In the genomic region with DNA sequence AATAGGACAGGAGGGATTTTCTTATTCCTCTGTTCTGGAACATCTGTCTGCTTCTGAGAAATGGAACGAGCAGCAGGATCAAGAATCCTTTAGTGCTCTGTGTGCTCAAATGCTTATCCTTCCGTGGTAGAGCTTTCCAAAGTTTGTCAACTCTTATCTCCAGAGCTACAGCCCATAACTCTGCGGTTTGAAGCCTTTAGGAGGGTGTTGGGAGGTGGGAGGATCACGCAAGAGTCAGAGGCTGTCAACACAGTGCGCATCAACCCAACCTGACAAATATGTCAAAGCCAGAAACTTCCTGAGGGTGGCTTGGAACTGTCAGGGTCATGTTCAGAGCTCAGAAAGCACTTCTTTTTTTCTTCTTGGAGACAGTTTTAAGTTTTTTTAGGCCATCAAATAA, we compare ENCODE assay signal across 9 cellular contexts.
DNase-seq lines count a peak whose midpoint lies in the region; ATAC-seq, FAIRE-seq and TF ChIP-seq lines count a peak whose summit lies in the region.
"Had no signal": no experiment of that assay in that cellular context is flagged by ENCODE, and none has a peak within 500 bp of the region (broad histone marks: within the 10 kb centered on the region; RNA-seq: fewer than 3 reads in every experiment).

No MANE protein-coding gene starts in this region.

- H3K9me3 ChIP-seq in muscle layer of duodenum (ENCODE audit: control insufficient read depth in 1 of 2, low read length in 2 of 2): no peaks in the 10 kb centered on the region

- H3K27me3 ChIP-seq in muscle layer of duodenum (ENCODE audit: low read depth, low read length): no peaks in the 10 kb centered on the region

- FAIRE-seq in RCC 7860 (lab: Jason Lieb, UNC) (peak; percentile 90), GM12891 (lab: Jason Lieb, UNC) (no peak)

- H3K36me3 ChIP-seq in muscle layer of duodenum (ENCODE audit: control insufficient read depth in 1 of 2, insufficient read depth in 2 of 2, low read length in 2 of 2): peaks cover 0 to 6% of the 10 kb centered on the region in 2 donors

- DNase-seq in EH (ENCODE audit: low read depth) (peak; percentile 57), RCC 7860 (ENCODE audit: low spot score) (peak; percentile 89), epithelial cell of prostate (ENCODE audit: low read depth, low spot score) (no peak), NCI-H748 (lab: John Stamatoyannopoulos, UW; ENCODE audit: unreplicated experiment) (no peak), GM12891 (ENCODE audit: insufficient read length, low spot score) (no peak)
- DNase-seq: caudate nucleus had no signal

- no peak for TF ChIP-seq POLR2A in GM12891 (IDR thresholded peaks at IDR 0.05; ENCODE audit: low read depth, low read length)

- no peak overlapping the region for H3K4me3 ChIP-seq in muscle layer of duodenum (ENCODE audit: low read depth in 1 of 2, low read length in 2 of 2)

- H3K27ac ChIP-seq in epithelial cell of prostate: peak overlapping the region; percentile 35
- H3K27ac ChIP-seq in muscle layer of duodenum (ENCODE audit: low read length): peak overlapping the region; percentile 85

- H3K4me1 ChIP-seq in muscle layer of duodenum (ENCODE audit: control insufficient read depth in 1 of 2, insufficient read depth in 2 of 2, low read length in 2 of 2): peaks cover 6 to 25% of the 10 kb centered on the region in 2 donors

- ATAC-seq in HG02884 (IDR thresholded peaks at IDR 0.05; ENCODE audit: unreplicated experiment) (no peak), GM18498 (IDR thresholded peaks at IDR 0.05; ENCODE audit: unreplicated experiment) (no peak)

TF ChIP-seq in GM12891, 5 proteins besides CTCF, POLR2A, EP300 and RAD21:
- TF ChIP-seq SPI1 (IDR thresholded peaks at IDR 0.05; ENCODE audit: low read depth, low read length) (no peak), PAX5 (IDR thresholded peaks at IDR 0.05; ENCODE audit: insufficient read depth, low read length, severe bottlenecking) (no peak), TAF1 (IDR thresholded peaks at IDR 0.05; ENCODE audit: low read depth, low read length) (no peak), POU2F2 (IDR thresholded peaks at IDR 0.05; ENCODE audit: low read depth, low read length) (no peak), POLR2AphosphoS5 (IDR thresholded peaks at IDR 0.05; ENCODE audit: low read depth, low read length) (no peak)

Comparison
In these comparisons a context has a peak if more than half of its experiments do, and no peak if none do; other contexts are left out.
1. DNase-seq: peak in EH (single experiment) and RCC 7860 (single experiment); none in epithelial cell of prostate (single experiment), NCI-H748 (single experiment) and GM12891 (single experiment).